In genomic region chr17:75207050-75207407, GRCh38 we compare ENCODE assay signal across 8 cellular contexts. TPM values are rescaled to one million over a fixed set of nuclear protein-coding genes. Genes with fewer than 3 reads are reported as not detected.
DNase-seq lines count a peak whose midpoint lies in the region; ATAC-seq, FAIRE-seq and TF ChIP-seq lines count a peak whose summit lies in the region.
"Not testable (repeated sequence)": the region's sequence is repeated elsewhere in the genome, so short reads cannot be mapped to it uniquely, and the experiment has no call there.

No MANE protein-coding gene starts in this region.

- H3K79me2 ChIP-seq in K562 (ENCODE audit: control insufficient read depth, insufficient read depth, low read length): peaks cover 59% of the 10 kb centered on the region

- not testable (repeated sequence) for H2AFZ ChIP-seq in K562 (ENCODE audit: low read depth, low read length)

- H3K27ac Mint-ChIP-seq in CD4-positive, alpha-beta T cell: peak overlapping the region; percentile 95
- peak overlapping the region; percentile 100 for H3K27ac Mint-ChIP-seq in activated CD8-positive, alpha-beta T cell treated with anti-CD3 and anti-CD28 coated beads for 36 hours
- peak overlapping the region; percentile 44 to 100 (median 100) for H3K27ac Mint-ChIP-seq in nephron

- TF ChIP-seq POLR2A in K562 (conservative IDR thresholded peaks at IDR 0.05); suprapubic skin (IDR thresholded peaks at IDR 0.05): not testable (repeated sequence)

- not testable (repeated sequence) for H3K9me3 ChIP-seq in CD4-positive, alpha-beta T cell (ENCODE audit: control insufficient read depth, low read length); Panc1 (ENCODE audit: control insufficient read depth, insufficient read depth, low read depth, low read length); K562 (replicated peaks; ENCODE audit: control insufficient read depth, insufficient read depth, low read depth, low read length); suprapubic skin

- not testable (repeated sequence) for H3K4me1 ChIP-seq in Panc1 (ENCODE audit: control insufficient read depth, insufficient read depth, low read length)
- H3K4me1 ChIP-seq in K562 (replicated peaks in 1 of 2; ENCODE audit: control insufficient read depth in 2 of 2, insufficient read depth in 2 of 2, low read length in 2 of 2) (peaks cover 0 to 12% of the 10 kb centered on the region in 2 experiments; a peak in 3 of 5 replicates), suprapubic skin (peaks cover 28% of the 10 kb centered on the region)

- not testable (repeated sequence) for BruUV-seq in Panc1 (replicated peaks; lab: Mats Ljungman, UMichigan); K562 (replicated peaks; lab: Mats Ljungman, UMichigan)

- not testable (repeated sequence) for DNase-seq in CD4-positive, alpha-beta T cell; HFF-Myc (ENCODE audit: extremely low read depth, low read depth); Panc1 (ENCODE audit: low read depth, low spot score); activated CD8-positive, alpha-beta T cell treated with anti-CD3 and anti-CD28 coated beads for 36 hours; K562 (ENCODE audit: extremely low read depth in 1 of 4, low spot score in 3 of 4); foreskin fibroblast; suprapubic skin (ENCODE audit: low spot score in 2 of 2)

- H3K36me3 ChIP-seq in Panc1 (ENCODE audit: control insufficient read depth, insufficient read depth, low read length) (peaks cover 16% of the 10 kb centered on the region), K562 (ENCODE audit: control insufficient read depth, insufficient read depth, low read length) (peaks cover 35% of the 10 kb centered on the region), suprapubic skin (peaks cover 28% of the 10 kb centered on the region)

- not testable (repeated sequence) for H3K9me3 Mint-ChIP-seq in CD4-positive, alpha-beta T cell; activated CD8-positive, alpha-beta T cell treated with anti-CD3 and anti-CD28 coated beads for 36 hours; nephron

- H3K27ac ChIP-seq in CD4-positive, alpha-beta T cell (ENCODE audit: low read depth, low read length); K562 (ENCODE audit: extremely low read depth, low read depth, low read length); suprapubic skin: not testable (repeated sequence)
- peak overlapping the region; percentile 95 for H3K27ac ChIP-seq in Panc1 (ENCODE audit: low read length)

- H3K9me1 ChIP-seq in K562 (ENCODE audit: control insufficient read depth, insufficient read depth, low read length): not testable (repeated sequence)

- H3K9ac ChIP-seq in K562 (ENCODE audit: insufficient read depth in 1 of 2, low read depth in 2 of 2, low read length in 2 of 2): peak overlapping the region; percentile 97 to 99; a peak in 3 of 4 replicates

- H3K27me3 Mint-ChIP-seq in CD4-positive, alpha-beta T cell; activated CD8-positive, alpha-beta T cell treated with anti-CD3 and anti-CD28 coated beads for 36 hours; nephron (ENCODE audit: low read depth): not testable (repeated sequence)

- POLR2A ChIA-PET in CD4-positive, alpha-beta T cell (lab: Charles Lee): interaction anchor here (1.2 to 2.6 kb wide), 2 partner anchors 55 to 97 kb away, joined by 4 to 12 read pairs; partner anchors contain the start of gene ARMC7
- POLR2A ChIA-PET in Panc1 (lab: Charles Lee) (interaction anchor here (0.6 kb wide), 2 partner anchors 35 to 54 kb away, joined by 3 to 4 read pairs; no protein-coding TSS in a partner anchor), K562 (lab: Yijun Ruan, JAX) (interaction anchor here (0.6 to 3.2 kb wide), 14 partner anchors 9 to 230 kb away, joined by 3 to 30 read pairs (median 6); partner anchors contain the start of gene MIF4GD)
- POLR2A ChIA-PET in activated CD8-positive, alpha-beta T cell treated with anti-CD3 and anti-CD28 coated beads for 36 hours (lab: Charles Lee): interaction anchor here (1.0 to 2.0 kb wide), 7 partner anchors 18 to 99 kb away, joined by 3 to 8 read pairs (median 4); partner anchors contain the start of genes MIF4GD and SLC25A19

- peak overlapping the region; percentile 96 for H3K4me2 ChIP-seq in K562 (ENCODE audit: insufficient read depth, low read length)

- not testable (repeated sequence) for TF ChIP-seq CTCF in CD4-positive, alpha-beta T cell (IDR thresholded peaks at IDR 0.05); HFF-Myc (IDR thresholded peaks at IDR 0.05; ENCODE audit: low read depth, low read length, missing control alignments); Panc1 (IDR thresholded peaks at IDR 0.05); activated CD8-positive, alpha-beta T cell treated with anti-CD3 and anti-CD28 coated beads for 36 hours (IDR thresholded peaks at IDR 0.05); K562 (IDR thresholded peaks at IDR 0.05 in 2 of 3, conservative IDR thresholded peaks at IDR 0.05 in 1 of 3; ENCODE audit: insufficient read depth in 2 of 3, low read depth in 1 of 3, low read length in 3 of 3); foreskin fibroblast (IDR thresholded peaks at IDR 0.05; ENCODE audit: low read depth, low read length); nephron (IDR thresholded peaks at IDR 0.05; ENCODE audit: unreplicated experiment in 3 of 3); suprapubic skin (IDR thresholded peaks at IDR 0.05)

- not testable (repeated sequence) for H3K27me3 ChIP-seq in CD4-positive, alpha-beta T cell (ENCODE audit: control insufficient read depth, insufficient read depth, low read length); Panc1 (ENCODE audit: control insufficient read depth, insufficient read depth, low read length); K562 (ENCODE audit: control insufficient read depth in 2 of 2, insufficient read depth in 2 of 2, low read length in 2 of 2); suprapubic skin

- peaks cover 47% of the 10 kb centered on the region for H3K36me3 Mint-ChIP-seq in CD4-positive, alpha-beta T cell (ENCODE audit: low read depth)
- peaks cover 26% of the 10 kb centered on the region for H3K36me3 Mint-ChIP-seq in activated CD8-positive, alpha-beta T cell treated with anti-CD3 and anti-CD28 coated beads for 36 hours (ENCODE audit: low read depth)
- H3K36me3 Mint-ChIP-seq in nephron (ENCODE audit: low read depth): peaks cover 15% of the 10 kb centered on the region

- ATAC-seq in CD4-positive, alpha-beta T cell (ENCODE audit: poor library complexity); Panc1; activated CD8-positive, alpha-beta T cell treated with anti-CD3 and anti-CD28 coated beads for 36 hours; K562: not testable (repeated sequence)

- in situ Hi-C loops in Panc1 (cut with HindIII; ENCODE audit: low pct_unique_long_range_greater_than_20kb, low sequenced_read_pairs); K562 (cut with MboI): not testable (repeated sequence)

- peak overlapping the region; percentile 96 for H3K4me3 Mint-ChIP-seq in CD4-positive, alpha-beta T cell
- H3K4me3 Mint-ChIP-seq in activated CD8-positive, alpha-beta T cell treated with anti-CD3 and anti-CD28 coated beads for 36 hours: peak overlapping the region; percentile 95
- peak overlapping the region; percentile 94 to 99 (median 98) for H3K4me3 Mint-ChIP-seq in nephron

- H3K4me1 Mint-ChIP-seq in CD4-positive, alpha-beta T cell (ENCODE audit: low read depth): peaks cover 22% of the 10 kb centered on the region
- peaks cover 20% of the 10 kb centered on the region for H3K4me1 Mint-ChIP-seq in activated CD8-positive, alpha-beta T cell treated with anti-CD3 and anti-CD28 coated beads for 36 hours (ENCODE audit: low read depth)
- not testable (repeated sequence) for H3K4me1 Mint-ChIP-seq in nephron

- intact Hi-C loops in CD4-positive, alpha-beta T cell (cut with DNase I, micrococcal nuclease): loop anchor here in 1 of 2 experiments (2.0 kb wide), 1 partner anchor 54 kb away; the partner anchor contains the start of genes GGA3 and MRPS7
- intact Hi-C loops in Panc1 (cut with micrococcal nuclease; ENCODE audit: unreplicated experiment); activated CD8-positive, alpha-beta T cell treated with anti-CD3 and anti-CD28 coated beads for 36 hours (cut with micrococcal nuclease); K562 (cut with micrococcal nuclease): not testable (repeated sequence)

- CTCF ChIA-PET in CD4-positive, alpha-beta T cell (lab: Charles Lee): interaction anchor here (0.8 to 2.6 kb wide), 3 partner anchors 36 to 205 kb away, joined by 3 to 8 read pairs (median 5); partner anchors contain the start of gene MIF4GD
- CTCF ChIA-PET in Panc1 (lab: Charles Lee); K562 (lab: Yijun Ruan, JAX; ENCODE audit: low intra/inter-chr PET ratio): not testable (repeated sequence)
- CTCF ChIA-PET in activated CD8-positive, alpha-beta T cell treated with anti-CD3 and anti-CD28 coated beads for 36 hours (lab: Charles Lee): interaction anchor here (0.8 to 9.3 kb wide), 5 partner anchors 31 to 93 kb away, joined by 3 to 221 read pairs (median 3); no protein-coding TSS in a partner anchor

- TF ChIP-seq RAD21 in K562 (CRISPR knock-in tag; conservative IDR thresholded peaks at IDR 0.05 in 1 of 2, IDR thresholded peaks at IDR 0.05 in 1 of 2): not testable (repeated sequence)

- TF ChIP-seq EP300 in K562 (IDR thresholded peaks at IDR 0.05; ENCODE audit: low read length); suprapubic skin (IDR thresholded peaks at IDR 0.05): not testable (repeated sequence)

- not testable (repeated sequence) for H4K20me1 ChIP-seq in K562 (replicated peaks; ENCODE audit: control insufficient read depth, insufficient read depth, low read length)

- peak overlapping the region; percentile 93 for H3K4me3 ChIP-seq in HFF-Myc (replicated peaks; ENCODE audit: low read depth, low read length)
- peak overlapping the region; percentile 89 to 95 for H3K4me3 ChIP-seq in Panc1 (ENCODE audit: low read depth in 2 of 2, low read length in 2 of 2)
- peak overlapping the region; percentile 67 for H3K4me3 ChIP-seq in K562
- peak overlapping the region; percentile 18 to 83 for H3K4me3 ChIP-seq in foreskin fibroblast (ENCODE audit: low read depth in 1 of 2, low read length in 2 of 2)
- H3K4me3 ChIP-seq in suprapubic skin: peak overlapping the region; percentile 92

- 34% methylated on average over 8 of the region's 8 CpGs for WGBS in K562 (ENCODE audit: insufficient coverage, low coverage, missing lambda C conversion rate)
- WGBS in suprapubic skin: 77% methylated on average over 8 of the region's 8 CpGs

- FAIRE-seq in K562 (lab: Jason Lieb, UNC): not testable (repeated sequence)

RNA-seq across cellular contexts. Expression of gene NUP85, which starts 1.6 kb away (rescaled TPM):
- 10 to 100 TPM; 84.7 to 89.2 TPM for total RNA-seq in CD4-positive, alpha-beta T cell
- total RNA-seq in Panc1 (2021; ENCODE audit: unreplicated experiment) (141 TPM), K562 (2014; rRNA removed) (50.2 and 52.4 TPM in 2 replicates), K562 (2014; rRNA removed; fragmentation: Illumina TruSeq; extraction: Trizol) (99.8 and 115 TPM in 2 replicates), K562 (2015; rRNA removed; fragmentation: Illumina TruSeq; extraction: Trizol) (77.1 and 81.2 TPM in 2 replicates), K562 (2021) (121 and 127 TPM in 2 replicates), suprapubic skin (10 to 100 TPM; 27.3 to 71.7 (median 33.0) TPM)
- polyA plus RNA-seq in Panc1 (2012; ENCODE audit: insufficient read length): 96.7 TPM
- 100 to 1,000 TPM; 108 to 116 TPM for total RNA-seq in activated CD8-positive, alpha-beta T cell treated with anti-CD3 and anti-CD28 coated beads for 36 hours
- 303 and 492 TPM in 2 replicates for total RNA-seq in K562 (2011; cell fraction: chromatin; rRNA removed; ENCODE audit: low replicate concordance)
- total RNA-seq in K562 (2011; cell fraction: nucleolus; rRNA removed): 243 and 287 TPM in 2 replicates
- total RNA-seq in K562 (2011; cell fraction: nucleoplasm; rRNA removed): 239 and 282 TPM in 2 replicates
- polyA plus RNA-seq in K562 (2011; rRNA removed) (128 and 135 TPM in 2 replicates), K562 (2014; fragmentation: Illumina TruSeq; extraction: Trizol) (82.2 and 83.7 TPM in 2 replicates), K562 (2014; fragmentation: Nextera tagmentation; extraction: Ambion mirVana) (100 to 1,000 TPM; 156 to 177 TPM), K562 (2014; rRNA removed) (110 and 116 TPM in 2 replicates)
- polyA plus RNA-seq in K562 (2011; cell fraction: cytosol; rRNA removed): 184 and 192 TPM in 2 replicates
- 521 and 638 TPM in 2 replicates for polyA plus RNA-seq in K562 (2011; cell fraction: nucleus; rRNA removed)
- polyA plus RNA-seq in K562 (2012): 56.6 and 88.3 TPM in 2 replicates
- 62.4 and 87.2 TPM in 2 replicates for polyA minus RNA-seq in K562 (2011; rRNA and poly(A)+ RNA removed)
- polyA minus RNA-seq in K562 (2011; cell fraction: cytosol; rRNA and poly(A)+ RNA removed): 45.2 and 54.1 TPM in 2 replicates
- 79.4 and 108 TPM in 2 replicates for polyA minus RNA-seq in K562 (2011; cell fraction: nucleus; rRNA and poly(A)+ RNA removed)

RNA-seq across cellular contexts. Expression of gene SUMO2, which starts 24.3 kb away (rescaled TPM):
- total RNA-seq in CD4-positive, alpha-beta T cell: 100 to 1,000 TPM; 207 to 228 TPM
- 616 TPM for total RNA-seq in Panc1 (2021; ENCODE audit: unreplicated experiment)
- 413 TPM for polyA plus RNA-seq in Panc1 (2012; ENCODE audit: insufficient read length)
- 100 to 1,000 TPM; 506 to 525 TPM for total RNA-seq in activated CD8-positive, alpha-beta T cell treated with anti-CD3 and anti-CD28 coated beads for 36 hours
- 15.8 and 22.4 TPM in 2 replicates for total RNA-seq in K562 (2011; cell fraction: chromatin; rRNA removed; ENCODE audit: low replicate concordance)
- 14.9 and 18.3 TPM in 2 replicates for total RNA-seq in K562 (2011; cell fraction: nucleolus; rRNA removed)
- 30.7 and 43.9 TPM in 2 replicates for total RNA-seq in K562 (2011; cell fraction: nucleoplasm; rRNA removed)
- total RNA-seq in K562 (2014; rRNA removed): 170 and 203 TPM in 2 replicates
- 379 and 441 TPM in 2 replicates for total RNA-seq in K562 (2014; rRNA removed; fragmentation: Illumina TruSeq; extraction: Trizol)
- 361 and 419 TPM in 2 replicates for total RNA-seq in K562 (2015; rRNA removed; fragmentation: Illumina TruSeq; extraction: Trizol)
- total RNA-seq in K562 (2021): 511 and 520 TPM in 2 replicates
- 414 and 505 TPM in 2 replicates for polyA plus RNA-seq in K562 (2011; rRNA removed)
- polyA plus RNA-seq in K562 (2011; cell fraction: cytosol; rRNA removed): 43.5 and 104 TPM in 2 replicates
- 60.3 and 118 TPM in 2 replicates for polyA plus RNA-seq in K562 (2011; cell fraction: nucleus; rRNA removed)
- polyA plus RNA-seq in K562 (2012): 290 and 393 TPM in 2 replicates
- 233 and 262 TPM in 2 replicates for polyA plus RNA-seq in K562 (2014; fragmentation: Illumina TruSeq; extraction: Trizol)
- 100 to 1,000 TPM; 570 to 733 TPM for polyA plus RNA-seq in K562 (2014; fragmentation: Nextera tagmentation; extraction: Ambion mirVana)
- 157 and 222 TPM in 2 replicates for polyA plus RNA-seq in K562 (2014; rRNA removed)
- 133 and 157 TPM in 2 replicates for polyA minus RNA-seq in K562 (2011; rRNA and poly(A)+ RNA removed)
- polyA minus RNA-seq in K562 (2011; cell fraction: cytosol; rRNA and poly(A)+ RNA removed): 208 and 214 TPM in 2 replicates
- 9.2 and 28.8 TPM in 2 replicates for polyA minus RNA-seq in K562 (2011; cell fraction: nucleus; rRNA and poly(A)+ RNA removed)
- total RNA-seq in suprapubic skin: 10 to 100 TPM; 52.0 to 73.9 (median 70.8) TPM

RNA-seq across cellular contexts. Expression of gene JPT1, which starts 52.7 kb away (rescaled TPM):
- total RNA-seq in CD4-positive, alpha-beta T cell: 10 to 100 TPM; 21.3 to 25.5 TPM
- total RNA-seq in Panc1 (2021; ENCODE audit: unreplicated experiment) (448 TPM), K562 (2014; rRNA removed) (131 and 132 TPM in 2 replicates), K562 (2014; rRNA removed; fragmentation: Illumina TruSeq; extraction: Trizol) (168 and 185 TPM in 2 replicates), K562 (2015; rRNA removed; fragmentation: Illumina TruSeq; extraction: Trizol) (290 and 292 TPM in 2 replicates), K562 (2021) (243 and 245 TPM in 2 replicates), suprapubic skin (10 to 100 TPM; 37.9 to 55.9 (median 50.4) TPM)
- polyA plus RNA-seq in Panc1 (2012; ENCODE audit: insufficient read length): 639 TPM
- total RNA-seq in activated CD8-positive, alpha-beta T cell treated with anti-CD3 and anti-CD28 coated beads for 36 hours: 100 to 1,000 TPM; 203 to 208 TPM
- 60.0 and 81.0 TPM in 2 replicates for total RNA-seq in K562 (2011; cell fraction: chromatin; rRNA removed; ENCODE audit: low replicate concordance)
- 77.1 and 90.4 TPM in 2 replicates for total RNA-seq in K562 (2011; cell fraction: nucleolus; rRNA removed)
- total RNA-seq in K562 (2011; cell fraction: nucleoplasm; rRNA removed): 68.9 and 75.0 TPM in 2 replicates
- polyA plus RNA-seq in K562 (2011; rRNA removed) (54.0 and 56.7 TPM in 2 replicates), K562 (2014; fragmentation: Illumina TruSeq; extraction: Trizol) (276 and 277 TPM in 2 replicates), K562 (2014; fragmentation: Nextera tagmentation; extraction: Ambion mirVana) (10 to 100 TPM; 67.8 to 77.7 TPM), K562 (2014; rRNA removed) (144 and 237 TPM in 2 replicates)
- 112 and 122 TPM in 2 replicates for polyA plus RNA-seq in K562 (2011; cell fraction: cytosol; rRNA removed)
- 68.8 and 82.6 TPM in 2 replicates for polyA plus RNA-seq in K562 (2011; cell fraction: nucleus; rRNA removed)
- 165 and 353 TPM in 2 replicates for polyA plus RNA-seq in K562 (2012)
- 46.8 and 55.1 TPM in 2 replicates for polyA minus RNA-seq in K562 (2011; rRNA and poly(A)+ RNA removed)
- 131 and 146 TPM in 2 replicates for polyA minus RNA-seq in K562 (2011; cell fraction: cytosol; rRNA and poly(A)+ RNA removed)
- 35.1 and 49.8 TPM in 2 replicates for polyA minus RNA-seq in K562 (2011; cell fraction: nucleus; rRNA and poly(A)+ RNA removed)

RNA-seq across cellular contexts. Expression of gene GGA3, which starts 54.4 kb away (rescaled TPM):
- total RNA-seq in CD4-positive, alpha-beta T cell: 10 to 100 TPM; 88.8 to 96.5 TPM
- total RNA-seq in Panc1 (2021; ENCODE audit: unreplicated experiment) (61.6 TPM), K562 (2014; rRNA removed) (16.3 and 27.7 TPM in 2 replicates), K562 (2014; rRNA removed; fragmentation: Illumina TruSeq; extraction: Trizol) (25.4 and 26.5 TPM in 2 replicates), K562 (2015; rRNA removed; fragmentation: Illumina TruSeq; extraction: Trizol) (21.3 and 23.7 TPM in 2 replicates), K562 (2021) (60.9 and 64.9 TPM in 2 replicates), suprapubic skin (10 to 100 TPM; 27.0 to 68.8 (median 35.3) TPM)
- 52.5 TPM for polyA plus RNA-seq in Panc1 (2012; ENCODE audit: insufficient read length)
- 10 to 100 TPM; 65.5 to 65.8 TPM for total RNA-seq in activated CD8-positive, alpha-beta T cell treated with anti-CD3 and anti-CD28 coated beads for 36 hours
- total RNA-seq in K562 (2011; cell fraction: chromatin; rRNA removed; ENCODE audit: low replicate concordance): 229 and 410 TPM in 2 replicates
- total RNA-seq in K562 (2011; cell fraction: nucleolus; rRNA removed): 168 and 211 TPM in 2 replicates
- 138 and 145 TPM in 2 replicates for total RNA-seq in K562 (2011; cell fraction: nucleoplasm; rRNA removed)
- polyA plus RNA-seq in K562 (2011; rRNA removed) (40.9 and 74.6 TPM in 2 replicates), K562 (2014; fragmentation: Illumina TruSeq; extraction: Trizol) (51.7 and 54.2 TPM in 2 replicates), K562 (2014; fragmentation: Nextera tagmentation; extraction: Ambion mirVana) (1 to 10 TPM; 5.7 to 6.3 TPM), K562 (2014; rRNA removed) (41.2 and 45.9 TPM in 2 replicates)
- 24.6 and 25.5 TPM in 2 replicates for polyA plus RNA-seq in K562 (2011; cell fraction: cytosol; rRNA removed)
- 329 and 442 TPM in 2 replicates for polyA plus RNA-seq in K562 (2011; cell fraction: nucleus; rRNA removed)
- polyA plus RNA-seq in K562 (2012): 65.7 and 79.7 TPM in 2 replicates
- polyA minus RNA-seq in K562 (2011; rRNA and poly(A)+ RNA removed): 76.1 and 105 TPM in 2 replicates
- 29.3 and 34.2 TPM in 2 replicates for polyA minus RNA-seq in K562 (2011; cell fraction: cytosol; rRNA and poly(A)+ RNA removed)
- polyA minus RNA-seq in K562 (2011; cell fraction: nucleus; rRNA and poly(A)+ RNA removed): 52.4 and 72.0 TPM in 2 replicates

RNA-seq across cellular contexts. Expression of gene MRPS7, which starts 54.6 kb away (rescaled TPM):
- total RNA-seq in CD4-positive, alpha-beta T cell: 10 to 100 TPM; 33.2 to 35.2 TPM
- total RNA-seq in Panc1 (2021; ENCODE audit: unreplicated experiment) (85.0 TPM), K562 (2014; rRNA removed) (115 and 137 TPM in 2 replicates), K562 (2014; rRNA removed; fragmentation: Illumina TruSeq; extraction: Trizol) (128 and 142 TPM in 2 replicates), K562 (2015; rRNA removed; fragmentation: Illumina TruSeq; extraction: Trizol) (124 and 132 TPM in 2 replicates), K562 (2021) (117 and 120 TPM in 2 replicates), suprapubic skin (10 to 100 TPM; 19.2 to 36.4 (median 29.0) TPM)
- polyA plus RNA-seq in Panc1 (2012; ENCODE audit: insufficient read length): 78.8 TPM
- total RNA-seq in activated CD8-positive, alpha-beta T cell treated with anti-CD3 and anti-CD28 coated beads for 36 hours: 10 to 100 TPM; 76.3 to 80.0 TPM
- 58.3 and 91.9 TPM in 2 replicates for total RNA-seq in K562 (2011; cell fraction: chromatin; rRNA removed; ENCODE audit: low replicate concordance)
- total RNA-seq in K562 (2011; cell fraction: nucleolus; rRNA removed): 73.0 and 88.6 TPM in 2 replicates
- 64.5 and 67.2 TPM in 2 replicates for total RNA-seq in K562 (2011; cell fraction: nucleoplasm; rRNA removed)
- polyA plus RNA-seq in K562 (2011; rRNA removed) (90.8 and 115 TPM in 2 replicates), K562 (2014; fragmentation: Illumina TruSeq; extraction: Trizol) (140 and 153 TPM in 2 replicates), K562 (2014; fragmentation: Nextera tagmentation; extraction: Ambion mirVana) (100 to 1,000 TPM; 236 to 244 TPM), K562 (2014; rRNA removed) (107 and 126 TPM in 2 replicates)
- polyA plus RNA-seq in K562 (2011; cell fraction: cytosol; rRNA removed): 83.0 and 98.9 TPM in 2 replicates
- 73.0 and 76.0 TPM in 2 replicates for polyA plus RNA-seq in K562 (2011; cell fraction: nucleus; rRNA removed)
- 60.3 and 98.2 TPM in 2 replicates for polyA plus RNA-seq in K562 (2012)
- 75.2 and 86.1 TPM in 2 replicates for polyA minus RNA-seq in K562 (2011; rRNA and poly(A)+ RNA removed)
- 34.9 and 44.7 TPM in 2 replicates for polyA minus RNA-seq in K562 (2011; cell fraction: cytosol; rRNA and poly(A)+ RNA removed)
- 34.5 and 47.3 TPM in 2 replicates for polyA minus RNA-seq in K562 (2011; cell fraction: nucleus; rRNA and poly(A)+ RNA removed)
